ENCODE assay signal across 10 cellular contexts in the genomic region with DNA sequence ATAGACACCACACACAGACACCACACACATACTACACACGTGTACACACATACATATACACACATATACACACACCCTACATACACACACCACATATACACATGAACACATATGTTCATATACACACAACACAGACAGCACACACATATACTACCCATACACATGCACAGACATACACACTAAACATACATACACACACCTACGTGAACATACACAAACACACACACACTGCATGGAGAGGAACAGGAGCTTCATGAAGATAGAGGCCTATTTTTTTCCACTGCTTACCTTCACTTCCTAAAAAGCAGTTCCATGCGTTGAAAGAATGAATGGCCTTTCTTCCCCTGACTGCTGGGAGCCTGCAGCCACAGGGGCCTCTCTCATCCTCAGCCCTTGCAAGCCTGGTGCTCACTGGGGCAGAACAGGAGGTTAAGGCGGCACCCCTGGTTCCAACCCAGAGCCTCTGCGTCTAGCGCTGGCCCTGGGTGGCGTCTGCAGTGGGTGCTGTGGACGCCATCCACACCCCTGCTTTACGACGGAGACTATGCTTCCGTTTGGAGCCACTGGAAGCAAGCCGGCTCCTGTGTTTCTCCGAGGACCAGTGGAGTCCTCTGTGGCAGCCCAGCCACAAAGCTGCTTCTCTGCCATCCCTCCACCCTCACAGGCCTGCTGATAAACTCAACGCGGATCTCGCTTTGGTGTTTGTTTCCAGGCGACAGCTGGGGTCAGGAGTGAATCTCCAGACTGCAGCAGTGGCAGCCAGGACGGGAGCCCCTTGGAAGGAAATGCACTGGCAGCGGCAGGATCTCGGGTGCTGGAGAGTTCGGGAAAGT. TPM values are rescaled to one million over a fixed set of nuclear protein-coding genes. Genes with fewer than 3 reads are reported as not detected.
DNase-seq lines count a peak whose midpoint lies in the region; ATAC-seq and TF ChIP-seq lines count a peak whose summit lies in the region.
"Had no signal": no experiment of that assay in that cellular context is flagged by ENCODE, and none has a peak within 500 bp of the region (broad histone marks: within the 10 kb centered on the region; RNA-seq: fewer than 3 reads in every experiment).

No MANE protein-coding gene starts in this region.

- peak overlapping the region; percentile 70 for H3K4me3 Mint-ChIP-seq in activated T-cell treated with anti-CD3 and anti-CD28 coated beads, Interleukin-2, amount 50 U/mL, for 4 hours

- H3K27ac ChIP-seq in RWPE1 (peak overlapping the region; percentile 51), temporal lobe (ENCODE audit: low read depth, low read length) (peak overlapping the region; percentile 17), coronary artery (peak overlapping the region in 1 of 2 donors; percentile 31)

- H3K27me3 Mint-ChIP-seq in activated T-cell treated with anti-CD3 and anti-CD28 coated beads, Interleukin-2, amount 50 U/mL, for 4 hours (ENCODE audit: low read depth) = no peaks in the 10 kb centered on the region

- POLR2A ChIA-PET in RWPE1 (lab: Yijun Ruan, JAX; ENCODE audit: low non-redundant PET) = no interaction called here

- H3K36me3 Mint-ChIP-seq in activated T-cell treated with anti-CD3 and anti-CD28 coated beads, Interleukin-2, amount 50 U/mL, for 4 hours (ENCODE audit: insufficient read depth) = no peaks in the 10 kb centered on the region

- H3K9me3 Mint-ChIP-seq in activated T-cell treated with anti-CD3 and anti-CD28 coated beads, Interleukin-2, amount 50 U/mL, for 4 hours = no peaks in the 10 kb centered on the region

- H3K4me1 Mint-ChIP-seq in activated T-cell treated with anti-CD3 and anti-CD28 coated beads, Interleukin-2, amount 50 U/mL, for 4 hours (ENCODE audit: low read depth) = peaks cover 43% of the 10 kb centered on the region

- no peak for ATAC-seq in activated T-cell treated with anti-CD3 and anti-CD28 coated beads, Interleukin-2, amount 50 U/mL, for 4 hours
- no peak for ATAC-seq in GM18909 (IDR thresholded peaks at IDR 0.05; ENCODE audit: poor library complexity, unreplicated experiment)

- CTCF ChIA-PET in RWPE1 (lab: Yijun Ruan, JAX) = no interaction called here

- TF ChIP-seq CTCF in RWPE1 (conservative IDR thresholded peaks at IDR 0.05; ENCODE audit: low read depth) (no peak), coronary artery (IDR thresholded peaks at IDR 0.05) (no peak), GM10266 (IDR thresholded peaks at IDR 0.05; ENCODE audit: control insufficient read depth, insufficient read depth, low read depth, missing control alignments) (no peak)

- no peak for DNase-seq in activated T-cell treated with anti-CD3 and anti-CD28 coated beads, Interleukin-2, amount 50 U/mL, for 4 hours
- DNase-seq in activated T-cell treated with anti-CD3 and anti-CD28 coated beads for 4 hours = no peak
- DNase-seq in RWPE1 (ENCODE audit: low spot score) = no peak
- peak; percentile 86 for DNase-seq in glomerular visceral epithelial cell (ENCODE audit: extremely low spot score)
- no peak for DNase-seq in coronary artery (ENCODE audit: low spot score)
- DNase-seq in GM10266 (ENCODE audit: extremely low spot score) = no peak
- DNase-seq: HCEC 1CT, NCI-H1105 treated with DMSO at 0.1 percent for 48 hours had no signal

- H3K4me3 ChIP-seq in coronary artery = no peak overlapping the region

RNA-seq across cellular contexts. Expression of a gene that starts 1.9 kb away (rescaled TPM):
- total RNA-seq in activated T-cell treated with anti-CD3 and anti-CD28 coated beads, Interleukin-2, amount 50 U/mL, for 4 hours = 10 to 100 TPM; 23.7 to 28.7 (median 26.6) TPM
- total RNA-seq in temporal lobe = 13.3 TPM

RNA-seq across cellular contexts. Expression of a gene that starts 44.7 kb away (rescaled TPM):
- not detected for total RNA-seq in activated T-cell treated with anti-CD3 and anti-CD28 coated beads, Interleukin-2, amount 50 U/mL, for 4 hours
- total RNA-seq in temporal lobe = not detected
